1 cellular context compared by ENCODE assay signal in the genomic region with DNA sequence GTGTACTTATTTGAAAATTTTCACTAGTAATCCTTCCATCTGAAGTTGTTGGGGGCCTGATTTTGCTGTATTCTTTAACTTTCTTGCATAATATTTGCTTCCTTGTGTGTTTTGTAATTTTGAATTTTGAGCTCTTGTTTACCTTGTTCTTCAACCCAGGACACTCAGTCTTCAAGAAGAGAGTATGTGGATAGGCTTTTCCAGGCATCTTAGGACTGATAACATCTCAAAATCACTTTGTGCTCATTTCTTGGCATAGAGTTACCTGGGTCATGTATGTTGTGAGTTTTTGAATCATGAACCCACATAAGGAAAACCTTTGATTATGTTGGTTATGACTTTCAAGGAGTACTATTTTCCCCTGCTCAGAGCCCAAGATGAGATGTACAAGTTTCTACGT.
TF ChIP-seq lines count a peak whose summit lies in the region.

No MANE protein-coding gene starts in this region.

TF ChIP-seq in GM23338, 12 proteins besides CTCF, POLR2A, EP300 and RAD21 (continued from another document):
- TF ChIP-seq ZNF462 (CRISPR knock-in tag; IDR thresholded peaks at IDR 0.05) (no peak), JUNB (IDR thresholded peaks at IDR 0.05; ENCODE audit: unreplicated experiment) (no peak), EZH2 (IDR thresholded peaks at IDR 0.05; ENCODE audit: low read depth, unreplicated experiment) (no peak), EZH2phosphoT487 (IDR thresholded peaks at IDR 0.05; ENCODE audit: unreplicated experiment) (no peak), ZNF114 (CRISPR knock-in tag; IDR thresholded peaks at IDR 0.05) (no peak), POLR2AphosphoS5 (IDR thresholded peaks at IDR 0.05; ENCODE audit: low read depth) (no peak), CREB1 (CRISPR knock-in tag; IDR thresholded peaks at IDR 0.05; ENCODE audit: low read depth) (no peak), NANOG (IDR thresholded peaks at IDR 0.05; ENCODE audit: borderline replicate concordance) (no peak), ZNF331 (CRISPR knock-in tag; IDR thresholded peaks at IDR 0.05; ENCODE audit: low read depth) (no peak), ETS1 (IDR thresholded peaks at IDR 0.05) (no peak)
- TF ChIP-seq, protein P1, sequence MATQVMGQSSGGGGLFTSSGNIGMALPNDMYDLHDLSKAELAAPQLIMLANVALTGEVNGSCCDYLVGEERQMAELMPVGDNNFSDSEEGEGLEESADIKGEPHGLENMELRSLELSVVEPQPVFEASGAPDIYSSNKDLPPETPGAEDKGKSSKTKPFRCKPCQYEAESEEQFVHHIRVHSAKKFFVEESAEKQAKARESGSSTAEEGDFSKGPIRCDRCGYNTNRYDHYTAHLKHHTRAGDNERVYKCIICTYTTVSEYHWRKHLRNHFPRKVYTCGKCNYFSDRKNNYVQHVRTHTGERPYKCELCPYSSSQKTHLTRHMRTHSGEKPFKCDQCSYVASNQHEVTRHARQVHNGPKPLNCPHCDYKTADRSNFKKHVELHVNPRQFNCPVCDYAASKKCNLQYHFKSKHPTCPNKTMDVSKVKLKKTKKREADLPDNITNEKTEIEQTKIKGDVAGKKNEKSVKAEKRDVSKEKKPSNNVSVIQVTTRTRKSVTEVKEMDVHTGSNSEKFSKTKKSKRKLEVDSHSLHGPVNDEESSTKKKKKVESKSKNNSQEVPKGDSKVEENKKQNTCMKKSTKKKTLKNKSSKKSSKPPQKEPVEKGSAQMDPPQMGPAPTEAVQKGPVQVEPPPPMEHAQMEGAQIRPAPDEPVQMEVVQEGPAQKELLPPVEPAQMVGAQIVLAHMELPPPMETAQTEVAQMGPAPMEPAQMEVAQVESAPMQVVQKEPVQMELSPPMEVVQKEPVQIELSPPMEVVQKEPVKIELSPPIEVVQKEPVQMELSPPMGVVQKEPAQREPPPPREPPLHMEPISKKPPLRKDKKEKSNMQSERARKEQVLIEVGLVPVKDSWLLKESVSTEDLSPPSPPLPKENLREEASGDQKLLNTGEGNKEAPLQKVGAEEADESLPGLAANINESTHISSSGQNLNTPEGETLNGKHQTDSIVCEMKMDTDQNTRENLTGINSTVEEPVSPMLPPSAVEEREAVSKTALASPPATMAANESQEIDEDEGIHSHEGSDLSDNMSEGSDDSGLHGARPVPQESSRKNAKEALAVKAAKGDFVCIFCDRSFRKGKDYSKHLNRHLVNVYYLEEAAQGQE (IDR thresholded peaks at IDR 0.05; ENCODE audit: unreplicated experiment), result no peak
